Comparison of ENCODE assay signal across 27 cellular contexts in the genomic region with DNA sequence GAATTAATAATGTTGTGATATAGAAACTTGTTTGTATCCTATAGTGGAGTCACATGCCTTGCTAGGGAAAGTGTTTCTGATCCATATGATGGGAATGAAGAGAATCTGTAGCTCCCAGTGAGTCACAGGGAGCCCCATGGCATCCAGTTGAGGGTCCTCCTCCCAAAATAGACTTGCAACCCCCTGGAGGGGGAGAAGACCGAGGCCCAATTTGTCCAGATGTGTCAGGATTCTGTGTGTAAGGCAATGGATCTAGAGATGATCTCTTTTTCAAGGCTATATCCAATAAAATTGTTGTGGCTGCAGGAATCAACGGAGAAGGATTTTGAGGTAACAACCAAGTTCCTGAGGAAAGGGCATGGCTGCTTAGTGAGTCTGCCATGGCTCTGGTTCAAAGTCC.
"Had no signal": no experiment of that assay in that cellular context is flagged by ENCODE, and none has a peak within 500 bp of the region (broad histone marks: within the 10 kb centered on the region; RNA-seq: fewer than 3 reads in every experiment).

No MANE protein-coding gene starts in this region.

- H3K36me3 ChIP-seq: pancreas, right lobe of liver, sigmoid colon, stomach, thoracic aorta, thyroid gland, tibial nerve, upper lobe of right lung, uterus had no signal

- H3K4me3 Mint-ChIP-seq: naive B cell; naive thymus-derived CD8-positive, alpha-beta T cell; natural killer cell treated with Interleukin-12 subunit alpha and Interleukin-12 subunit beta and Interleukin-15 and Interleukin-18, amount 100 ng/mL, for 72 hours; nephron progenitor cell; neural crest cell; stimulated activated effector memory CD8-positive, alpha-beta T cell treated with anti-CD3 and anti-CD28 coated beads, Interleukin-12 subunit alpha, Interleukin-12 subunit beta, amount 100 ng/mL, for 72 hours; stimulated activated naive B cell treated with anti-CD40 and anti-IgM and Interleukin-4, amounts not matched to agents 10 μg/mL and 1 μg/mL and 100 μg/mL, for 72 hours; stimulated activated naive CD8-positive, alpha-beta T cell treated with anti-CD3 and anti-CD28 coated beads, Interleukin-15, Interleukin-2, amounts not matched to agents 100 ng/mL and 50 ng/mL, for 24 hours had no signal

- H3K9me3 Mint-ChIP-seq: naive thymus-derived CD8-positive, alpha-beta T cell; natural killer cell treated with Interleukin-12 subunit alpha and Interleukin-12 subunit beta and Interleukin-15 and Interleukin-18, amount 100 ng/mL, for 72 hours; nephron progenitor cell; neural crest cell; stimulated activated effector memory CD8-positive, alpha-beta T cell treated with anti-CD3 and anti-CD28 coated beads, Interleukin-12 subunit alpha, Interleukin-12 subunit beta, amount 100 ng/mL, for 72 hours; stimulated activated naive B cell treated with anti-CD40 and anti-IgM and Interleukin-4, amounts not matched to agents 10 μg/mL and 1 μg/mL and 100 μg/mL, for 72 hours; stimulated activated naive CD8-positive, alpha-beta T cell treated with anti-CD3 and anti-CD28 coated beads, Interleukin-15, Interleukin-2, amounts not matched to agents 100 ng/mL and 50 ng/mL, for 24 hours had no signal

- H3K27me3 Mint-ChIP-seq: naive thymus-derived CD8-positive, alpha-beta T cell; stimulated activated naive CD8-positive, alpha-beta T cell treated with anti-CD3 and anti-CD28 coated beads, Interleukin-15, Interleukin-2, amounts not matched to agents 100 ng/mL and 50 ng/mL, for 24 hours had no signal

- H3K4me1 ChIP-seq: sigmoid colon, thyroid gland, uterus had no signal

- H3K27ac ChIP-seq: pancreas, psoas muscle, right lobe of liver, sigmoid colon, stomach, thoracic aorta, thyroid gland, tibial nerve, upper lobe of right lung, uterus had no signal

- H3K9me3 ChIP-seq: pancreas, psoas muscle, right lobe of liver, sigmoid colon, stomach, thoracic aorta, thyroid gland, tibial nerve, upper lobe of right lung, uterus had no signal

- H3K4me3 ChIP-seq: pancreas, psoas muscle, right lobe of liver, sigmoid colon, stomach, thoracic aorta, thyroid gland, tibial nerve, upper lobe of right lung, uterus had no signal

- H3K27ac Mint-ChIP-seq: naive B cell; naive thymus-derived CD8-positive, alpha-beta T cell; natural killer cell treated with Interleukin-12 subunit alpha and Interleukin-12 subunit beta and Interleukin-15 and Interleukin-18, amount 100 ng/mL, for 72 hours; nephron progenitor cell; stimulated activated effector memory CD8-positive, alpha-beta T cell treated with anti-CD3 and anti-CD28 coated beads, Interleukin-12 subunit alpha, Interleukin-12 subunit beta, amount 100 ng/mL, for 72 hours; stimulated activated naive B cell treated with anti-CD40 and anti-IgM and Interleukin-4, amounts not matched to agents 10 μg/mL and 1 μg/mL and 100 μg/mL, for 72 hours; stimulated activated naive CD8-positive, alpha-beta T cell treated with anti-CD3 and anti-CD28 coated beads, Interleukin-15, Interleukin-2, amounts not matched to agents 100 ng/mL and 50 ng/mL, for 24 hours had no signal

- H3K36me3 Mint-ChIP-seq: naive B cell; naive thymus-derived CD8-positive, alpha-beta T cell; natural killer cell treated with Interleukin-12 subunit alpha and Interleukin-12 subunit beta and Interleukin-15 and Interleukin-18, amount 100 ng/mL, for 72 hours; stimulated activated effector memory CD8-positive, alpha-beta T cell treated with anti-CD3 and anti-CD28 coated beads, Interleukin-12 subunit alpha, Interleukin-12 subunit beta, amount 100 ng/mL, for 72 hours; stimulated activated naive B cell treated with anti-CD40 and anti-IgM and Interleukin-4, amounts not matched to agents 10 μg/mL and 1 μg/mL and 100 μg/mL, for 72 hours had no signal

- H3K4me1 Mint-ChIP-seq: naive B cell; nephron progenitor cell; neural crest cell; stimulated activated naive B cell treated with anti-CD40 and anti-IgM and Interleukin-4, amounts not matched to agents 10 μg/mL and 1 μg/mL and 100 μg/mL, for 72 hours had no signal

- DNase-seq: naive B cell; naive thymus-derived CD8-positive, alpha-beta T cell; nephron progenitor cell; occipital lobe; pancreas; psoas muscle; right cardiac atrium; right lobe of liver; sigmoid colon; small intestine; stimulated activated CD4-positive, alpha-beta T cell treated with anti-CD3 and anti-CD28 coated beads, Interleukin-15, amount 100 ng/mL, for 24 hours; stimulated activated CD4-positive, alpha-beta T cell treated with anti-CD3 and anti-CD28 coated beads, Interleukin-2, amount 100 ng/mL, for 24 hours; stimulated activated CD4-positive, alpha-beta T cell treated with anti-CD3 and anti-CD28 coated beads, Interleukin-2, amount 100 ng/mL, for 48 hours; stimulated activated CD4-positive, alpha-beta T cell treated with anti-CD3 and anti-CD28 coated beads, Interleukin-4, amount 100 ng/mL, for 24 hours; stimulated activated naive B cell treated with anti-CD40 and anti-IgM and Interleukin-4, amounts not matched to agents 10 μg/mL and 1 μg/mL and 100 μg/mL, for 72 hours; stimulated activated naive CD4-positive, alpha-beta T cell treated with Interleukin-2 at 50 U/mL for 16 hours; stomach; thyroid gland; trophoblast cell; upper lobe of right lung; uterus had no signal

- H3K27me3 ChIP-seq: pancreas, right lobe of liver, sigmoid colon, thyroid gland, tibial nerve, upper lobe of right lung, uterus had no signal
